Comparison of ENCODE assay signal across 10 cellular contexts in the genomic region with DNA sequence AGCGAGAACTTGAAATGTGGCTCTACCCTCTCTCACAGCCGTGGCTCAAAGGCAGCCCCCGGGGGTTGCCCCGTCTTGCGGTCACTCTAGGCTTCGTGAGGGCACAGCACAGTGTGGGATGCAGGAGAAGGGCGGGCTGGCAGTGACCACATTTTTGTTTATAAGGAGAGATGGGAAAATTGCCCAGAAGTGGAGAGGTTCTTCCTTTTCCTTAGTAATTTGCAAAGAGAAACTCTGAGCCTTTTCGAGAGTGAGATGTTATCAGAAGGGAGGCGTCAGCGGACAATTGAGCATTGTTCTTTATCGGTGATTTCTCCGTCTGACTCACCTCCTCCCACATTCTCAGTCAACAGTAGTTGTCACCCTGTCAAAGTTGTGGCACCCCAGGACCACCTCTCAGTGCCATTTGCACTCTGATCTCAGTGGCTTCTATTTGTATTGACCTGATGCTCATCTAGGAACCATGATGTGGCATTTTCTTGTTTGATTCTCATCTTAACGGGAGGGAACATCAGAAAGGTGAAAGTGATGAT.
DNase-seq lines count a peak whose midpoint lies in the region; ATAC-seq and TF ChIP-seq lines count a peak whose summit lies in the region.
"Had no signal": no experiment of that assay in that cellular context is flagged by ENCODE, and none has a peak within 500 bp of the region (broad histone marks: within the 10 kb centered on the region; RNA-seq: fewer than 3 reads in every experiment).

No MANE protein-coding gene starts in this region.

- H3F3A ChIP-seq in PC-9 (ENCODE audit: insufficient read depth, low read depth) (peaks cover 27% of the 10 kb centered on the region), GM23338 (replicated peaks; ENCODE audit: low read depth) (no peaks in the 10 kb centered on the region)

- no peaks in the 10 kb centered on the region for H3K9me3 Mint-ChIP-seq in activated naive CD4-positive, alpha-beta T cell treated with anti-CD3 and anti-CD28 coated beads, Interleukin-2, amount 10 ng/mL, durations not matched to agents 7 days and 5 days
- no peaks in the 10 kb centered on the region for H3K9me3 Mint-ChIP-seq in stimulated activated naive CD8-positive, alpha-beta T cell treated with anti-CD3 and anti-CD28 coated beads, Interleukin-15, Interleukin-2, amounts not matched to agents 100 ng/mL and 50 ng/mL, for 24 hours
- no peaks in the 10 kb centered on the region for H3K9me3 Mint-ChIP-seq in GM23338
- H3K9me3 Mint-ChIP-seq: activated naive CD4-positive, alpha-beta T cell treated with anti-CD3 and anti-CD28 coated beads, Interleukin-2, amount 50 U/mL, for 24 hours had no signal

- peaks cover 39% of the 10 kb centered on the region for H3K4me1 ChIP-seq in PC-9 (replicated peaks; ENCODE audit: insufficient read depth)
- no peaks in the 10 kb centered on the region for H3K4me1 ChIP-seq in GM23338 (ENCODE audit: insufficient read depth)

- DNase-seq in activated naive CD4-positive, alpha-beta T cell treated with Interleukin-2 at 50 U/mL for 16 hours = peak; percentile 16
- no peak for DNase-seq in activated naive CD4-positive, alpha-beta T cell treated with anti-CD3 and anti-CD28 coated beads, Interleukin-2, amount 10 ng/mL, durations not matched to agents 7 days and 5 days
- peak; percentile 56 to 95 for DNase-seq in PC-9
- DNase-seq in fibroblast of mammary gland (ENCODE audit: low read depth) = peak; percentile 30
- DNase-seq in GM23338 (ENCODE audit: low spot score) = no peak
- DNase-seq: NCI-H510A had no signal

- POLR2A ChIA-PET in PC-9 (lab: Charles Lee; ENCODE audit: unreplicated experiment) = interaction anchor here (0.6 kb wide), 1 partner anchor 231 kb away, joined by 3 read pairs; the partner anchor contains the start of gene RPL17

- H3K36me3 ChIP-seq in PC-9 (ENCODE audit: low read depth) (no peaks in the 10 kb centered on the region), GM23338 (ENCODE audit: insufficient read depth) (no peaks in the 10 kb centered on the region)

- no peak overlapping the region for H3K4me3 Mint-ChIP-seq in activated naive CD4-positive, alpha-beta T cell treated with anti-CD3 and anti-CD28 coated beads, Interleukin-2, amount 10 ng/mL, durations not matched to agents 7 days and 5 days
- peak overlapping the region; percentile 33 for H3K4me3 Mint-ChIP-seq in stimulated activated naive CD8-positive, alpha-beta T cell treated with anti-CD3 and anti-CD28 coated beads, Interleukin-15, Interleukin-2, amounts not matched to agents 100 ng/mL and 50 ng/mL, for 24 hours
- no peak overlapping the region for H3K4me3 Mint-ChIP-seq in GM23338
- H3K4me3 Mint-ChIP-seq: activated naive CD4-positive, alpha-beta T cell treated with anti-CD3 and anti-CD28 coated beads, Interleukin-2, amount 50 U/mL, for 24 hours had no signal

- H3K36me3 Mint-ChIP-seq in activated naive CD4-positive, alpha-beta T cell treated with anti-CD3 and anti-CD28 coated beads, Interleukin-2, amount 10 ng/mL, durations not matched to agents 7 days and 5 days = no peaks in the 10 kb centered on the region
- H3K36me3 Mint-ChIP-seq in stimulated activated naive CD8-positive, alpha-beta T cell treated with anti-CD3 and anti-CD28 coated beads, Interleukin-15, Interleukin-2, amounts not matched to agents 100 ng/mL and 50 ng/mL, for 24 hours (ENCODE audit: low read depth) = no peaks in the 10 kb centered on the region
- H3K36me3 Mint-ChIP-seq in GM23338 (ENCODE audit: low read depth) = no peaks in the 10 kb centered on the region
- H3K36me3 Mint-ChIP-seq: activated naive CD4-positive, alpha-beta T cell treated with anti-CD3 and anti-CD28 coated beads, Interleukin-2, amount 50 U/mL, for 24 hours had no signal

- peak overlapping the region; percentile 82 for H3K27ac ChIP-seq in PC-9
- no peak overlapping the region for H3K27ac ChIP-seq in GM23338 (ENCODE audit: low read depth)

- H3K9me3 ChIP-seq in PC-9 (ENCODE audit: insufficient read depth, low read depth) = no peaks in the 10 kb centered on the region

- H3K9me2 ChIP-seq in PC-9 (ENCODE audit: insufficient read depth) (no peaks in the 10 kb centered on the region), GM23338 (ENCODE audit: insufficient read depth) (no peaks in the 10 kb centered on the region)

- peaks cover 26% of the 10 kb centered on the region for H3K27me3 Mint-ChIP-seq in activated naive CD4-positive, alpha-beta T cell treated with anti-CD3 and anti-CD28 coated beads, Interleukin-2, amount 10 ng/mL, durations not matched to agents 7 days and 5 days
- H3K27me3 Mint-ChIP-seq in stimulated activated naive CD8-positive, alpha-beta T cell treated with anti-CD3 and anti-CD28 coated beads, Interleukin-15, Interleukin-2, amounts not matched to agents 100 ng/mL and 50 ng/mL, for 24 hours = peaks cover 23% of the 10 kb centered on the region
- no peaks in the 10 kb centered on the region for H3K27me3 Mint-ChIP-seq in GM23338 (ENCODE audit: insufficient read depth, low read depth, poor library complexity)

- H4K20me1 ChIP-seq in PC-9 (ENCODE audit: insufficient read depth) (no peaks in the 10 kb centered on the region), GM23338 (replicated peaks; ENCODE audit: insufficient read depth) (no peaks in the 10 kb centered on the region)

- TF ChIP-seq CTCF in PC-9 (conservative IDR thresholded peaks at IDR 0.05) (no peak), fibroblast of mammary gland (conservative IDR thresholded peaks at IDR 0.05; ENCODE audit: control insufficient read depth, insufficient read depth, low read depth, low read length) (no peak), GM23338 (conservative IDR thresholded peaks at IDR 0.05; ENCODE audit: low read depth in 2 of 2) (no peak)

- peak overlapping the region; percentile 28; the same call in 1 of the 2 replicates for H3K4me3 ChIP-seq in PC-9
- H3K4me3 ChIP-seq in fibroblast of mammary gland (ENCODE audit: control insufficient read depth, low read depth, low read length) = no peak overlapping the region
- no peak overlapping the region for H3K4me3 ChIP-seq in GM23338

- peak overlapping the region; percentile 78 for H3K4me2 ChIP-seq in PC-9
- H3K4me2 ChIP-seq in GM23338 = no peak overlapping the region

- H2AFZ ChIP-seq in PC-9 = 0 out of 2 replicates have a peak overlapping the region, but pooled peaks have one; percentile 23
- no peak overlapping the region for H2AFZ ChIP-seq in GM23338

- intact Hi-C loops in PC-9 (cut with micrococcal nuclease; ENCODE audit: unreplicated experiment) = no loop called here

- no peaks in the 10 kb centered on the region for H3K4me1 Mint-ChIP-seq in activated naive CD4-positive, alpha-beta T cell treated with anti-CD3 and anti-CD28 coated beads, Interleukin-2, amount 10 ng/mL, durations not matched to agents 7 days and 5 days
- peaks cover 12% of the 10 kb centered on the region for H3K4me1 Mint-ChIP-seq in stimulated activated naive CD8-positive, alpha-beta T cell treated with anti-CD3 and anti-CD28 coated beads, Interleukin-15, Interleukin-2, amounts not matched to agents 100 ng/mL and 50 ng/mL, for 24 hours (ENCODE audit: low read depth)
- H3K4me1 Mint-ChIP-seq in GM23338 = peaks cover 12% of the 10 kb centered on the region

- CTCF ChIA-PET in activated naive CD4-positive, alpha-beta T cell treated with anti-CD3 and anti-CD28 coated beads, Interleukin-2, amount 10 ng/mL, durations not matched to agents 7 days and 5 days (lab: Charles Lee) = no interaction called here
- CTCF ChIA-PET in PC-9 (lab: Charles Lee) = no interaction called here

- no peak overlapping the region for H3K27ac Mint-ChIP-seq in activated naive CD4-positive, alpha-beta T cell treated with anti-CD3 and anti-CD28 coated beads, Interleukin-2, amount 10 ng/mL, durations not matched to agents 7 days and 5 days
- peak overlapping the region; percentile 45 for H3K27ac Mint-ChIP-seq in stimulated activated naive CD8-positive, alpha-beta T cell treated with anti-CD3 and anti-CD28 coated beads, Interleukin-15, Interleukin-2, amounts not matched to agents 100 ng/mL and 50 ng/mL, for 24 hours
- H3K27ac Mint-ChIP-seq in GM23338 = no peak overlapping the region
- H3K27ac Mint-ChIP-seq: activated naive CD4-positive, alpha-beta T cell treated with anti-CD3 and anti-CD28 coated beads, Interleukin-2, amount 50 U/mL, for 24 hours had no signal

- H3K79me2 ChIP-seq in PC-9 (ENCODE audit: low read depth) (no peaks in the 10 kb centered on the region), GM23338 (replicated peaks; ENCODE audit: insufficient read depth) (no peaks in the 10 kb centered on the region)

- no TSS peak for BruUV-seq in PC-9 (replicated peaks; lab: Mats Ljungman, UMichigan)

- H3K27me3 ChIP-seq in PC-9 (ENCODE audit: insufficient read depth, low read depth) (no peaks in the 10 kb centered on the region), GM23338 (ENCODE audit: insufficient read depth) (no peaks in the 10 kb centered on the region)

- ATAC-seq in GM18873 (IDR thresholded peaks at IDR 0.05; ENCODE audit: low FRiP score, unreplicated experiment) = no peak
- ATAC-seq in GM19467 (IDR thresholded peaks at IDR 0.05; ENCODE audit: unreplicated experiment) = no peak
- no peak for ATAC-seq in GM23338

TF ChIP-seq in GM23338, 12 proteins besides CTCF, POLR2A, EP300 and RAD21:
- TF ChIP-seq POLR2AphosphoS5 (IDR thresholded peaks at IDR 0.05; ENCODE audit: low read depth) = no peak
- TF ChIP-seq EZH2 (IDR thresholded peaks at IDR 0.05; ENCODE audit: low read depth, unreplicated experiment) = no peak
- TF ChIP-seq NANOG (IDR thresholded peaks at IDR 0.05; ENCODE audit: borderline replicate concordance) = no peak
- TF ChIP-seq ZNF114 (CRISPR knock-in tag; IDR thresholded peaks at IDR 0.05) = no peak
- no peak for TF ChIP-seq EZH2phosphoT487 (IDR thresholded peaks at IDR 0.05; ENCODE audit: unreplicated experiment)

Comparison
In these comparisons a context has a peak if more than half of its experiments do, and no peak if none do; other contexts are left out.
1. DNase-seq: peak in activated naive CD4-positive, alpha-beta T cell treated with Interleukin-2 at 50 U/mL for 16 hours (single experiment), PC-9 (2 of 2) and fibroblast of mammary gland (single experiment); none in activated naive CD4-positive, alpha-beta T cell treated with anti-CD3 and anti-CD28 coated beads, Interleukin-2, amount 10 ng/mL, durations not matched to agents 7 days and 5 days (single experiment) and GM23338 (single experiment).